Comparison of ENCODE assay signal across 18 cellular contexts in genomic region chr4:107317596-107317995, GRCh38.
"Had no signal": no experiment of that assay in that cellular context is flagged by ENCODE, and none has a peak within 500 bp of the region (broad histone marks: within the 10 kb centered on the region; RNA-seq: fewer than 3 reads in every experiment).

No MANE protein-coding gene starts in this region.

- H3K9me3 ChIP-seq: ascending aorta, prostate gland, right lobe of liver, spleen, suprapubic skin had no signal

- H3K4me3 Mint-ChIP-seq: activated B cell treated with CpG ODN at 0.5 μM for 24 hours; activated CD4-positive, alpha-beta T cell treated with anti-CD3 and anti-CD28 coated beads, Interleukin-2, amount 10 ng/mL, durations not matched to agents 7 days and 5 days; activated T-helper 1 cell treated with anti-CD3 and anti-CD28 coated beads, Interleukin-12 subunit alpha, Interleukin-12 subunit beta, Interleukin-2, Interleukin-4 antibody, amounts not matched to agents 30 ng/mL and 10 ng/mL and 1 ng/mL, durations not matched to agents 14 hours and 24 hours and 36 hours; nephron progenitor cell; stimulated activated naive CD8-positive, alpha-beta T cell treated with anti-CD3 and anti-CD28 coated beads, Interleukin-15, Interleukin-2, amounts not matched to agents 100 ng/mL and 50 ng/mL, for 24 hours; T-helper 2 cell treated with Interferon-gamma antibody and Interleukin-4, amounts not matched to agents 5 μg/mL and 100 μg/mL, for 36 hours; type B pancreatic cell had no signal

- H3K36me3 Mint-ChIP-seq: type B pancreatic cell had no signal

- H3K9me3 Mint-ChIP-seq: activated CD4-positive, alpha-beta T cell treated with anti-CD3 and anti-CD28 coated beads, Interleukin-2, amount 10 ng/mL, durations not matched to agents 7 days and 5 days; activated T-helper 1 cell treated with anti-CD3 and anti-CD28 coated beads, Interleukin-12 subunit alpha, Interleukin-12 subunit beta, Interleukin-2, Interleukin-4 antibody, amounts not matched to agents 30 ng/mL and 10 ng/mL and 1 ng/mL, durations not matched to agents 14 hours and 24 hours and 36 hours; nephron progenitor cell; stimulated activated naive CD8-positive, alpha-beta T cell treated with anti-CD3 and anti-CD28 coated beads, Interleukin-15, Interleukin-2, amounts not matched to agents 100 ng/mL and 50 ng/mL, for 24 hours; T-helper 2 cell treated with Interferon-gamma antibody and Interleukin-4, amounts not matched to agents 5 μg/mL and 100 μg/mL, for 36 hours; type B pancreatic cell had no signal

- DNase-seq: activated B cell treated with CpG ODN at 0.5 μM for 24 hours; activated CD4-positive, alpha-beta T cell treated with anti-CD3 and anti-CD28 coated beads, Interleukin-2, amount 10 ng/mL, durations not matched to agents 7 days and 5 days; activated naive CD4-positive, alpha-beta T cell treated with Interleukin-2 at 50 U/mL for 16 hours; glutamatergic neuron; kidney glomerular epithelial cell; mesenchymal stem cell; nephron progenitor cell; right lobe of liver; spleen had no signal

- H3K27ac Mint-ChIP-seq: activated B cell treated with CpG ODN at 0.5 μM for 24 hours; activated CD4-positive, alpha-beta T cell treated with anti-CD3 and anti-CD28 coated beads, Interleukin-2, amount 10 ng/mL, durations not matched to agents 7 days and 5 days; activated T-helper 1 cell treated with anti-CD3 and anti-CD28 coated beads, Interleukin-12 subunit alpha, Interleukin-12 subunit beta, Interleukin-2, Interleukin-4 antibody, amounts not matched to agents 30 ng/mL and 10 ng/mL and 1 ng/mL, durations not matched to agents 14 hours and 24 hours and 36 hours; nephron progenitor cell; stimulated activated naive CD8-positive, alpha-beta T cell treated with anti-CD3 and anti-CD28 coated beads, Interleukin-15, Interleukin-2, amounts not matched to agents 100 ng/mL and 50 ng/mL, for 24 hours; T-helper 2 cell treated with Interferon-gamma antibody and Interleukin-4, amounts not matched to agents 5 μg/mL and 100 μg/mL, for 36 hours; type B pancreatic cell had no signal

- H3K4me3 ChIP-seq: ascending aorta, cardiac muscle cell, prostate gland, right lobe of liver, spleen, suprapubic skin had no signal

- H3K27me3 ChIP-seq: ascending aorta, cardiac muscle cell, right lobe of liver, spleen, suprapubic skin had no signal

- H3K36me3 ChIP-seq: ascending aorta, cardiac muscle cell, prostate gland, right lobe of liver, spleen, suprapubic skin had no signal

- H3K27ac ChIP-seq: ascending aorta, cardiac muscle cell, foreskin keratinocyte, prostate gland, right lobe of liver, spleen, suprapubic skin had no signal

- H3K27me3 Mint-ChIP-seq: activated B cell treated with CpG ODN at 0.5 μM for 24 hours; activated CD4-positive, alpha-beta T cell treated with anti-CD3 and anti-CD28 coated beads, Interleukin-2, amount 10 ng/mL, durations not matched to agents 7 days and 5 days; type B pancreatic cell had no signal

- H3K4me1 ChIP-seq: ascending aorta, prostate gland, right lobe of liver, spleen, suprapubic skin had no signal

- H3K4me1 Mint-ChIP-seq: activated B cell treated with CpG ODN at 0.5 μM for 24 hours; activated CD4-positive, alpha-beta T cell treated with anti-CD3 and anti-CD28 coated beads, Interleukin-2, amount 10 ng/mL, durations not matched to agents 7 days and 5 days; nephron progenitor cell had no signal

- ATAC-seq: foreskin keratinocyte, right lobe of liver had no signal
